25 cellular contexts compared by ENCODE assay signal in the genomic region with DNA sequence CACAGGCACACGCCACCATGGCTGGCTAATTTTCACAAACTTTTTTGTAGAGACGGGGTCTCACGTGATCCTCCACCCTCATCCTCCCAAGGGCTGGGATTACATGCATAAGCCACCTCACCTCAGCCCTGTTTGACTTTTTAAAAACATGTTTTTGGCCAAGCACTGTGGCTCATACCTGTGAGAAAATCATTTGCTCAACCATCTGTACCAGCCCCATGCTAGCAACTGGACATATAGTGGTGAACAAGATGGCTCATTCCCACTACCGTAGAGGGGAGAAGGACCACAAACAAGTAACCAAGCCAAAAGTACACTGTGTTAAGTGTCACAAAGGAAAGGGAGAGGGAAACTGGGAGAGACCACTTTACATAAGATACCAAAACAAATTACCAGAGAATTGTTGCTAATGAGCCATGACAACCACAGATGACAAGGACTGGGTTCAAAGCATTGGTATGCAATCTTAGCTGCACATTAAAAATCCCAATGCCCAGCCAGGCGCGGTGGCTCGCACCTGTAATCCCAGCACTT. TPM values are rescaled to one million over a fixed set of nuclear protein-coding genes. Genes with fewer than 3 reads are reported as not detected.
A peak's percentile ranks its signal among the peaks of the same experiment; 100 is the strongest.
DNase-seq lines count a peak whose midpoint lies in the region; ATAC-seq, FAIRE-seq and TF ChIP-seq lines count a peak whose summit lies in the region.
"Had no signal": no experiment of that assay in that cellular context is flagged by ENCODE, and none has a peak within 500 bp of the region (broad histone marks: within the 10 kb centered on the region; RNA-seq: fewer than 3 reads in every experiment).

No MANE protein-coding gene starts in this region.

- H3K4me3 ChIP-seq in CD8-positive, alpha-beta T cell (ENCODE audit: low read depth, low read length), result no peak overlapping the region
- no peak overlapping the region for H3K4me3 ChIP-seq in pancreas
- H3K4me3 ChIP-seq: A549, GM12878, GM23248, MG63 had no signal

- DNase-seq in CD8-positive, alpha-beta T cell, result no peak
- DNase-seq in RCC 7860 (ENCODE audit: low spot score) (no peak), chondrocyte (ENCODE audit: low spot score) (no peak), pancreas (peak in 2 of 6 donors; percentile 39 to 42), MV-4-11 (lab: John Stamatoyannopoulos, UW) (no peak), HEK293T (ENCODE audit: extremely low spot score) (no peak), GM10248 (ENCODE audit: extremely low spot score) (no peak)
- DNase-seq: COR-L47; DMS 273 treated with DMSO at 0.1 percent for 48 hours; DMS79 treated with DMSO at 0.1 percent for 48 hours; GM23248; HCEC 1CT; Kasumi-1; MG63; NCI-H1048; NCI-H1417 treated with DMSO at 0.1 percent for 48 hours; NCI-H187 treated with DMSO at 0.1 percent for 48 hours; NCI-H69; NK-92 treated with Interleukin-12 subunit alpha and Interleukin-12 subunit beta, amount 100 ng/mL, for 24 hours had no signal

- peaks cover 49% of the 10 kb centered on the region for H3K36me3 Mint-ChIP-seq in CD8-positive, alpha-beta T cell
- H3K36me3 Mint-ChIP-seq in chondrocyte (ENCODE audit: low read depth), result peaks cover 12% of the 10 kb centered on the region

- H3K36me3 ChIP-seq in CD8-positive, alpha-beta T cell (ENCODE audit: insufficient read depth, low read length), result peaks cover 21% of the 10 kb centered on the region
- H3K36me3 ChIP-seq in pancreas, result peaks cover 0 to 14% (median 0%) of the 10 kb centered on the region in 3 donors

- no peaks in the 10 kb centered on the region for H3K27me3 ChIP-seq in CD8-positive, alpha-beta T cell (ENCODE audit: insufficient read depth, low read length)
- H3K27me3 ChIP-seq in pancreas, result no peaks in the 10 kb centered on the region
- H3K27me3 ChIP-seq: MG63 had no signal

- H3K9me3 Mint-ChIP-seq in CD8-positive, alpha-beta T cell, result no peaks in the 10 kb centered on the region
- H3K9me3 Mint-ChIP-seq in chondrocyte (ENCODE audit: low read depth), result no peaks in the 10 kb centered on the region
- H3K9me3 Mint-ChIP-seq: CD14-positive monocyte had no signal

- peak; percentile 40 for FAIRE-seq in RCC 7860 (lab: Jason Lieb, UNC)
- no peak for FAIRE-seq in pancreas (lab: Jason Lieb, UNC)
- FAIRE-seq: A549, GM12878 had no signal

- CTCF ChIA-PET in CD8-positive, alpha-beta T cell (lab: Charles Lee), result interaction anchor here (0.9 to 2.1 kb wide), 2 partner anchors 34 to 381 kb away, joined by 3 to 4 read pairs; no protein-coding TSS in a partner anchor
- CTCF ChIA-PET in HEK293T (lab: Yijun Ruan, JAX), result interaction anchor here (1.2 kb wide), 1 partner anchor 83 kb away, joined by 5 read pairs; no protein-coding TSS in a partner anchor
- CTCF ChIA-PET in GM10248 (lab: Yijun Ruan, JAX), result interaction anchor here (0.9 to 5.7 kb wide), 7 partner anchors 9 to 222 kb away, joined by 3 to 34 read pairs (median 3); no protein-coding TSS in a partner anchor

- H3K4me3 Mint-ChIP-seq in CD8-positive, alpha-beta T cell, result no peak overlapping the region
- H3K4me3 Mint-ChIP-seq in chondrocyte (ENCODE audit: unreplicated experiment), result no peak overlapping the region
- H3K4me3 Mint-ChIP-seq: B cell, CD14-positive monocyte had no signal

- POLR2A ChIA-PET in CD8-positive, alpha-beta T cell (lab: Charles Lee), result interaction anchor here (0.5 kb wide), 1 partner anchor 42 kb away, joined by 3 read pairs; no protein-coding TSS in a partner anchor
- POLR2A ChIA-PET in HEK293T (lab: Yijun Ruan, JAX) (no interaction called here), GM10248 (lab: Yijun Ruan, JAX) (interaction anchor here (1.8 kb wide), 1 partner anchor 30 kb away, joined by 4 read pairs; the partner anchor contains the start of gene SKP1)

- H3K9me3 ChIP-seq in CD8-positive, alpha-beta T cell (ENCODE audit: low read length), result no peaks in the 10 kb centered on the region
- no peaks in the 10 kb centered on the region for H3K9me3 ChIP-seq in pancreas
- H3K9me3 ChIP-seq: A549, MG63 had no signal

- TF ChIP-seq CTCF in CD8-positive, alpha-beta T cell (IDR thresholded peaks at IDR 0.05), result no peak
- no peak for TF ChIP-seq CTCF in chondrocyte (IDR thresholded peaks at IDR 0.05)
- no peak for TF ChIP-seq CTCF in pancreas (IDR thresholded peaks at IDR 0.05)
- TF ChIP-seq CTCF in GM10248 (IDR thresholded peaks at IDR 0.05; ENCODE audit: control extremely low read depth, extremely low read depth, low read depth, missing control alignments), result no peak

- intact Hi-C loops in CD8-positive, alpha-beta T cell (cut with DNase I, micrococcal nuclease), result no loop called here
- intact Hi-C loops in pancreas (cut with DNase I), result no loop called here

- no peak overlapping the region for H3K27ac ChIP-seq in CD8-positive, alpha-beta T cell (ENCODE audit: low read depth, low read length)
- peak overlapping the region in 2 of 4 donors; percentile 2 to 10 for H3K27ac ChIP-seq in pancreas
- H3K27ac ChIP-seq: A549, GM23248 had no signal

- peaks cover 40% of the 10 kb centered on the region for H3K4me1 ChIP-seq in CD8-positive, alpha-beta T cell (ENCODE audit: insufficient read depth, low read length)
- peaks cover 7 to 36% (median 27%) of the 10 kb centered on the region in 3 donors for H3K4me1 ChIP-seq in pancreas
- H3K4me1 ChIP-seq: A549 had no signal

- no peaks in the 10 kb centered on the region for H3K27me3 Mint-ChIP-seq in CD8-positive, alpha-beta T cell (ENCODE audit: low read depth)
- no peaks in the 10 kb centered on the region for H3K27me3 Mint-ChIP-seq in chondrocyte (ENCODE audit: low read depth)
- H3K27me3 Mint-ChIP-seq: B cell had no signal

- no peak for ATAC-seq in CD8-positive, alpha-beta T cell
- peak; percentile 69 to 84 (median 78) for ATAC-seq in pancreas
- no peak for ATAC-seq in GM18868 (IDR thresholded peaks at IDR 0.05; ENCODE audit: unreplicated experiment)
- ATAC-seq: A549, GM12878, SK-N-SH treated with all-trans-retinoic acid at 6 μM for 48 hours had no signal

- H3K4me1 Mint-ChIP-seq in CD8-positive, alpha-beta T cell (ENCODE audit: low read depth), result peaks cover 56% of the 10 kb centered on the region
- H3K4me1 Mint-ChIP-seq in chondrocyte (ENCODE audit: low read depth), result peaks cover 34% of the 10 kb centered on the region

- 49 to 56% methylated on average over 7 of the region's 7 CpGs for WGBS in pancreas, 2 donors

- H3K27ac Mint-ChIP-seq in CD8-positive, alpha-beta T cell, result peak overlapping the region; percentile 68
- H3K27ac Mint-ChIP-seq in chondrocyte (ENCODE audit: unreplicated experiment), result peak overlapping the region; percentile 32
- H3K27ac Mint-ChIP-seq: B cell had no signal

TF ChIP-seq in HEK293T, 16 proteins besides CTCF, POLR2A, EP300 and RAD21:
- no peak for TF ChIP-seq ELF4 (IDR thresholded peaks at IDR 0.05)
- TF ChIP-seq CTBP1 (IDR thresholded peaks at IDR 0.05; ENCODE audit: borderline replicate concordance), result no peak
- no peak for TF ChIP-seq NFRKB (IDR thresholded peaks at IDR 0.05)
- no peak for TF ChIP-seq SUZ12 (IDR thresholded peaks at IDR 0.05)
- TF ChIP-seq FOXM1 (IDR thresholded peaks at IDR 0.05; ENCODE audit: borderline replicate concordance), result no peak
- no peak for TF ChIP-seq LEF1 (IDR thresholded peaks at IDR 0.05; ENCODE audit: borderline replicate concordance)
- no peak for TF ChIP-seq FOXA1 (IDR thresholded peaks at IDR 0.05)
- no peak for TF ChIP-seq L3MBTL2 (conservative IDR thresholded peaks at IDR 0.05)
- no peak for TF ChIP-seq HDGF (IDR thresholded peaks at IDR 0.05; ENCODE audit: borderline replicate concordance)
- no peak for TF ChIP-seq ZNF384 (IDR thresholded peaks at IDR 0.05)
- no peak for TF ChIP-seq TARDBP (IDR thresholded peaks at IDR 0.05)
- TF ChIP-seq SP1 (IDR thresholded peaks at IDR 0.05), result no peak
- no peak for TF ChIP-seq ARNT (IDR thresholded peaks at IDR 0.05)
- no peak for TF ChIP-seq BHLHE40 (IDR thresholded peaks at IDR 0.05; ENCODE audit: borderline replicate concordance)
- TF ChIP-seq, protein P1, sequence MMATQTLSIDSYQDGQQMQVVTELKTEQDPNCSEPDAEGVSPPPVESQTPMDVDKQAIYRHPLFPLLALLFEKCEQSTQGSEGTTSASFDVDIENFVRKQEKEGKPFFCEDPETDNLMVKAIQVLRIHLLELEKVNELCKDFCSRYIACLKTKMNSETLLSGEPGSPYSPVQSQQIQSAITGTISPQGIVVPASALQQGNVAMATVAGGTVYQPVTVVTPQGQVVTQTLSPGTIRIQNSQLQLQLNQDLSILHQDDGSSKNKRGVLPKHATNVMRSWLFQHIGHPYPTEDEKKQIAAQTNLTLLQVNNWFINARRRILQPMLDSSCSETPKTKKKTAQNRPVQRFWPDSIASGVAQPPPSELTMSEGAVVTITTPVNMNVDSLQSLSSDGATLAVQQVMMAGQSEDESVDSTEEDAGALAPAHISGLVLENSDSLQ (IDR thresholded peaks at IDR 0.05), result no peak

RNA-seq across cellular contexts. Expression of gene PPP2CA, which starts 19.2 kb away (rescaled TPM):
- total RNA-seq in CD8-positive, alpha-beta T cell, result 100 to 1,000 TPM; 233 to 260 TPM
- total RNA-seq in chondrocyte, result 109 to 113 TPM (median 113 TPM) in 3 replicates
- 10 to 100 TPM; 34.3 to 59.2 (median 53.0) TPM for total RNA-seq in pancreas
- 10 to 100 TPM; 13.5 to 29.5 TPM for polyA plus RNA-seq in pancreas

RNA-seq across cellular contexts. Expression of gene SKP1, which starts 29.9 kb away (rescaled TPM):
- 100 to 1,000 TPM; 290 to 301 TPM for total RNA-seq in CD8-positive, alpha-beta T cell
- total RNA-seq in chondrocyte, result 248 to 338 TPM (median 256 TPM) in 3 replicates
- 100 to 1,000 TPM in 3 of 6 donors, 10 to 100 TPM in 3; 76.3 to 142 (median 97.6) TPM for total RNA-seq in pancreas
- polyA plus RNA-seq in pancreas, result 100 to 1,000 TPM in 1 of 2 donors, 10 to 100 TPM in 1; 67.5 to 252 TPM

Comparison
In these comparisons a context has a peak if more than half of its experiments do, and no peak if none do; other contexts are left out.
1. ATAC-seq: peak in pancreas (4 of 4); none in CD8-positive, alpha-beta T cell (single experiment) and GM18868 (single experiment).